Comparison of ENCODE assay signal across 33 cellular contexts in genomic region chr5:135069016-135069770, GRCh38. TPM values are rescaled to one million over a fixed set of nuclear protein-coding genes. Genes with fewer than 3 reads are reported as not detected.
DNase-seq lines count a peak whose midpoint lies in the region; ATAC-seq lines count a peak whose summit lies in the region.
"Had no signal": no experiment of that assay in that cellular context is flagged by ENCODE, and none has a peak within 500 bp of the region (broad histone marks: within the 10 kb centered on the region; RNA-seq: fewer than 3 reads in every experiment).

No MANE protein-coding gene starts in this region.

- CTCF ChIA-PET in activated CD4-positive, alpha-beta memory T cell treated with anti-CD3 and anti-CD28 coated beads for 36 hours (lab: Charles Lee), result no interaction called here

- H3K9me3 ChIP-seq in ectodermal cell (ENCODE audit: control insufficient read depth, low read length), result no peaks in the 10 kb centered on the region
- H3K9me3 ChIP-seq: ascending aorta, BE2C, psoas muscle had no signal

- H3K27me3 ChIP-seq in ectodermal cell (ENCODE audit: control insufficient read depth, insufficient read depth, low read length, poor library complexity, severe bottlenecking), result peaks cover 86% of the 10 kb centered on the region
- H3K27me3 ChIP-seq: ascending aorta, BE2C had no signal

- POLR2A ChIA-PET in activated CD4-positive, alpha-beta memory T cell treated with anti-CD3 and anti-CD28 coated beads for 36 hours (lab: Charles Lee), result no interaction called here

- ATAC-seq in HG02973 (IDR thresholded peaks at IDR 0.05; ENCODE audit: unreplicated experiment), result no peak
- ATAC-seq: activated CD8-positive, alpha-beta T cell treated with anti-CD3 and anti-CD28 coated beads for 36 hours; activated T-helper 17 cell treated with anti-CD3 and anti-CD28 coated beads, Interleukin-2, amount 50 U/mL, for 72 hours; GM12878; HCT116; psoas muscle; stimulated activated naive B cell treated with anti-CD40 and anti-IgM and Interleukin-4, amounts not matched to agents 10 μg/mL and 1 μg/mL and 100 μg/mL, for 72 hours; T-helper 17 cell had no signal

- H3K27ac Mint-ChIP-seq in activated CD4-positive, alpha-beta memory T cell treated with anti-CD3 and anti-CD28 coated beads for 36 hours, result no peak overlapping the region
- H3K27ac Mint-ChIP-seq: activated CD8-positive, alpha-beta T cell treated with anti-CD3 and anti-CD28 coated beads for 36 hours; activated naive CD4-positive, alpha-beta T cell treated with anti-CD3 and anti-CD28 coated beads, Interleukin-2, amount 50 U/mL, for 24 hours; activated T-helper 17 cell treated with anti-CD3 and anti-CD28 coated beads, Interleukin-2, amount 50 U/mL, for 72 hours; CD8-positive, alpha-beta memory T cell; stimulated activated naive B cell treated with anti-CD40 and anti-IgM and Interleukin-4, amounts not matched to agents 10 μg/mL and 1 μg/mL and 100 μg/mL, for 72 hours; T-helper 17 cell; type B pancreatic cell had no signal

- no peak overlapping the region for H3K4me3 ChIP-seq in ectodermal cell (ENCODE audit: insufficient read depth, low read depth, low read length)
- H3K4me3 ChIP-seq: ascending aorta, GM12878, PC-9, psoas muscle had no signal

- H3K27ac ChIP-seq in ectodermal cell (ENCODE audit: insufficient read depth, low read depth, low read length, poor library complexity, severe bottlenecking), result peak overlapping the region; percentile 81
- H3K27ac ChIP-seq: ascending aorta, PC-9, psoas muscle had no signal

- 29 to 30% methylated on average over 15 of the region's 15 CpGs for WGBS in ectodermal cell, 2 experiments

- H3K4me1 Mint-ChIP-seq in activated CD4-positive, alpha-beta memory T cell treated with anti-CD3 and anti-CD28 coated beads for 36 hours (ENCODE audit: low read depth), result no peaks in the 10 kb centered on the region
- H3K4me1 Mint-ChIP-seq: activated naive CD4-positive, alpha-beta T cell treated with anti-CD3 and anti-CD28 coated beads, Interleukin-2, amount 50 U/mL, for 24 hours; activated T-helper 17 cell treated with anti-CD3 and anti-CD28 coated beads, Interleukin-2, amount 50 U/mL, for 72 hours; CD8-positive, alpha-beta memory T cell; T-helper 17 cell had no signal

- H3K36me3 Mint-ChIP-seq in activated CD4-positive, alpha-beta memory T cell treated with anti-CD3 and anti-CD28 coated beads for 36 hours, result no peaks in the 10 kb centered on the region
- H3K36me3 Mint-ChIP-seq: activated naive CD4-positive, alpha-beta T cell treated with anti-CD3 and anti-CD28 coated beads, Interleukin-2, amount 50 U/mL, for 24 hours; CD8-positive, alpha-beta memory T cell; stimulated activated naive B cell treated with anti-CD40 and anti-IgM and Interleukin-4, amounts not matched to agents 10 μg/mL and 1 μg/mL and 100 μg/mL, for 72 hours; type B pancreatic cell had no signal

- H3K27me3 Mint-ChIP-seq in activated CD4-positive, alpha-beta memory T cell treated with anti-CD3 and anti-CD28 coated beads for 36 hours, result no peaks in the 10 kb centered on the region
- H3K27me3 Mint-ChIP-seq: activated CD8-positive, alpha-beta T cell treated with anti-CD3 and anti-CD28 coated beads for 36 hours; activated naive CD4-positive, alpha-beta T cell treated with anti-CD3 and anti-CD28 coated beads, Interleukin-2, amount 50 U/mL, for 24 hours had no signal

- no peaks in the 10 kb centered on the region for H3K9me3 Mint-ChIP-seq in activated CD4-positive, alpha-beta memory T cell treated with anti-CD3 and anti-CD28 coated beads for 36 hours
- H3K9me3 Mint-ChIP-seq: activated CD8-positive, alpha-beta T cell treated with anti-CD3 and anti-CD28 coated beads for 36 hours; activated naive CD4-positive, alpha-beta T cell treated with anti-CD3 and anti-CD28 coated beads, Interleukin-2, amount 50 U/mL, for 24 hours; activated T-helper 17 cell treated with anti-CD3 and anti-CD28 coated beads, Interleukin-2, amount 50 U/mL, for 72 hours; CD8-positive, alpha-beta memory T cell; stimulated activated naive B cell treated with anti-CD40 and anti-IgM and Interleukin-4, amounts not matched to agents 10 μg/mL and 1 μg/mL and 100 μg/mL, for 72 hours; type B pancreatic cell had no signal

- H3K36me3 ChIP-seq in ectodermal cell (ENCODE audit: control insufficient read depth, insufficient read depth, low read length), result no peaks in the 10 kb centered on the region
- H3K36me3 ChIP-seq: ascending aorta, BE2C had no signal

- H3K4me1 ChIP-seq in ectodermal cell (ENCODE audit: control insufficient read depth, insufficient read depth, low read length), result peaks cover 28% of the 10 kb centered on the region
- H3K4me1 ChIP-seq: ascending aorta, BE2C had no signal

- no peak overlapping the region for H3K4me3 Mint-ChIP-seq in activated CD4-positive, alpha-beta memory T cell treated with anti-CD3 and anti-CD28 coated beads for 36 hours
- H3K4me3 Mint-ChIP-seq: activated CD8-positive, alpha-beta T cell treated with anti-CD3 and anti-CD28 coated beads for 36 hours; activated naive CD4-positive, alpha-beta T cell treated with anti-CD3 and anti-CD28 coated beads, Interleukin-2, amount 50 U/mL, for 24 hours; activated T-helper 17 cell treated with anti-CD3 and anti-CD28 coated beads, Interleukin-2, amount 50 U/mL, for 72 hours; CD8-positive, alpha-beta memory T cell; stimulated activated naive B cell treated with anti-CD40 and anti-IgM and Interleukin-4, amounts not matched to agents 10 μg/mL and 1 μg/mL and 100 μg/mL, for 72 hours; T-helper 17 cell; type B pancreatic cell had no signal

- DNase-seq in ELF-1 (ENCODE audit: low read depth, low spot score) (peak; percentile 40), NCI-H2227 treated with DMSO at 0.1 percent for 48 hours (lab: John Stamatoyannopoulos, UW) (peak; percentile 25), posterior vena cava (ENCODE audit: low spot score) (peak; percentile 63), inferior parietal cortex (ENCODE audit: extremely low spot score) (no peak), COR-L47 (lab: John Stamatoyannopoulos, UW) (no peak)
- no peak for DNase-seq in activated CD4-positive, alpha-beta memory T cell treated with anti-CD3 and anti-CD28 coated beads for 36 hours
- DNase-seq: activated CD4-positive, alpha-beta T cell treated with anti-CD3 and anti-CD28 coated beads for 1 hour; activated CD8-positive, alpha-beta memory T cell treated with anti-CD3 and anti-CD28 coated beads, Interleukin-2, amount 50 U/mL, for 48 hours; activated CD8-positive, alpha-beta T cell treated with anti-CD3 and anti-CD28 coated beads for 36 hours; BE2C; caudate nucleus; CD8-positive, alpha-beta memory T cell; cortex of kidney; glutamatergic neuron; Kasumi-1; NCI-H1436 treated with DMSO at 0.1 percent for 48 hours; NCI-H2081 treated with DMSO at 0.1 percent for 48 hours; nucleus accumbens; PC-9; SHP77; stimulated activated naive B cell treated with anti-CD40 and anti-IgM and Interleukin-4, amounts not matched to agents 10 μg/mL and 1 μg/mL and 100 μg/mL, for 72 hours; substantia nigra; T-helper 17 cell had no signal

- intact Hi-C loops in posterior vena cava (cut with DNase I), result no loop called here
- intact Hi-C loops in activated CD4-positive, alpha-beta memory T cell treated with anti-CD3 and anti-CD28 coated beads for 36 hours (cut with micrococcal nuclease), result no loop called here

RNA-seq across cellular contexts. Expression of gene PITX1, which starts 35.2 kb away (rescaled TPM):
- polyA plus RNA-seq in ectodermal cell (2013, experiment 1 of 4), result 0.26 TPM
- polyA plus RNA-seq in ectodermal cell (2013, experiment 2 of 4), result 0.34 TPM
- 1.2 TPM for polyA plus RNA-seq in ectodermal cell (2013, experiment 3 of 4)
- polyA plus RNA-seq in ectodermal cell (2013, experiment 4 of 4), result 0.53 TPM
- total RNA-seq in posterior vena cava, result under 1 TPM; 0.81 to 0.97 TPM
- total RNA-seq in activated CD4-positive, alpha-beta memory T cell treated with anti-CD3 and anti-CD28 coated beads for 36 hours, result under 1 TPM; 0.14 to 0.22 TPM
- total RNA-seq: activated T-helper 17 cell treated with anti-CD3 and anti-CD28 coated beads, Interleukin-2, amount 50 U/mL, for 72 hours; CD8-positive, alpha-beta memory T cell; liver; T-helper 17 cell had no signal
- polyA plus RNA-seq: CD8-positive, alpha-beta memory T cell had no signal

Comparison
In these comparisons a context has a peak if more than half of its experiments do, and no peak if none do; other contexts are left out.
1. DNase-seq: peak in ELF-1 (single experiment), NCI-H2227 treated with DMSO at 0.1 percent for 48 hours (single experiment) and posterior vena cava (single experiment); none in activated CD4-positive, alpha-beta memory T cell treated with anti-CD3 and anti-CD28 coated beads for 36 hours (single experiment), inferior parietal cortex (single experiment) and COR-L47 (single experiment).